ENCODE assay signal across 8 cellular contexts in the genomic region with DNA sequence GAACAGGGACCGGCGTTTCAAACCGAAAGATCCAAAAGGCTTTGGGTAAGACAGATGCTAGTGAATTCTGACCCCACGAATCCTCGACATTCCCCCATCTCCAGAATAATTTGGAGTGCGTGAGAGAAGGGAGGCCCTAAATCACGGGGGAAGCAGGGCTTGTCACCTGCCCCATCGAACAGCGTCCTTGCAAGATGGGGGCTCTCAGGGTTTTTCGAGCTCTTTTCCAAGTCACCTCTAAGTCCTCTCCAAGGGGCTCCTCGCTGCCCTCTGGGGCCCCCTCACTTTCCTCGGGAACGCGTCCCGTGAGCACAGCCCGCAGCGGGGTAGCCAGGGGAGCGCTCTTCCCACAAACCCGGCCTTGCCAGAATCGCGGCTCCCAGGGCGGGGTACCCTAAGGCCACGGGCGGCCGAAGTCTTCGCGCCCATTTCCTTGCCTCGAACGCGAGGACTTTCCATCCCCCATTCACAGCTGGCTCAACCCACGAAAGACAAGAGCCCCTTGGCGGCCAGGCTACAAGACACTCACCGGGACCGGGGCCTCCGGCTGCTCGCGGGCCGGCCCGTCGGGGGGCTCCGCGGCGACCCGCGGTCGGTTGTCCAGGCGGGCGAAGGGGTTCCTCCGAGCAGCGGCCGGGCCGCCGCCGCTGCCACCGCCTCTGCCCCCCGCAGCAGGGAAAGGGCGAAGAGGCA. TPM values are rescaled to one million over a fixed set of nuclear protein-coding genes. Genes with fewer than 3 reads are reported as not detected.
DNase-seq lines count a peak whose midpoint lies in the region; ATAC-seq, FAIRE-seq and TF ChIP-seq lines count a peak whose summit lies in the region.

No MANE protein-coding gene starts in this region.

- H3K4me2 ChIP-seq in OCI-LY3 (ENCODE audit: low read length), result peak overlapping the region; percentile 99

- H3K9ac ChIP-seq in OCI-LY3 (ENCODE audit: low read length), result peak overlapping the region; percentile 94
- H3K9ac ChIP-seq in kidney (ENCODE audit: low read length in 2 of 2), result peak overlapping the region in 1 of 2 donors; percentile 75

- H3K9me3 ChIP-seq in OCI-LY3 (ENCODE audit: insufficient read depth, low read length), result no peaks in the 10 kb centered on the region
- H3K9me3 ChIP-seq in kidney (ENCODE audit: control insufficient read depth in 1 of 2, low read length in 2 of 2), result no peaks in the 10 kb centered on the region

- peak; percentile 63 for DNase-seq in COLO668 (lab: John Stamatoyannopoulos, UW; ENCODE audit: unreplicated experiment)
- peak in 24 of 61 donors; percentile 2 to 65 (median 42) for DNase-seq in caudate nucleus (lab: John Stamatoyannopoulos, UW)
- DNase-seq in kidney, result peak; percentile 83
- DNase-seq in stimulated activated CD4-positive, alpha-beta T cell treated with anti-CD3 and anti-CD28 coated beads, Interleukin-2, amount 100 ng/mL, for 24 hours, result peak; percentile 29 to 39

- peak; percentile 4 for ATAC-seq in GM18520 (IDR thresholded peaks at IDR 0.05; ENCODE audit: unreplicated experiment)
- ATAC-seq in HG03066 (IDR thresholded peaks at IDR 0.05; ENCODE audit: low read depth, unreplicated experiment), result peak; percentile 29
- ATAC-seq in GM18868 (IDR thresholded peaks at IDR 0.05; ENCODE audit: unreplicated experiment), result no peak

- no peaks in the 10 kb centered on the region for H4K20me1 ChIP-seq in OCI-LY3 (ENCODE audit: insufficient read depth, low read length)

- peak overlapping the region; percentile 98 for H3K4me3 ChIP-seq in OCI-LY3 (ENCODE audit: low read length)
- H3K4me3 ChIP-seq in kidney (ENCODE audit: low read length in 2 of 2), result peak overlapping the region; percentile 58 to 88

- peak overlapping the region; percentile 69; the same call in 1 of the 2 replicates for H2AFZ ChIP-seq in OCI-LY3 (ENCODE audit: low read depth, low read length)

- no peak for FAIRE-seq in kidney (lab: Jason Lieb, UNC)

- no peaks in the 10 kb centered on the region for H3K27me3 ChIP-seq in OCI-LY3 (ENCODE audit: low read depth, low read length)

- no peak for TF ChIP-seq CTCF in OCI-LY3 (IDR thresholded peaks at IDR 0.05; ENCODE audit: low read depth, low read length)
- TF ChIP-seq CTCF in kidney (IDR thresholded peaks at IDR 0.05; ENCODE audit: borderline replicate concordance, extremely low read depth, insufficient read depth), result no peak

- H3K4me1 ChIP-seq in OCI-LY3 (ENCODE audit: low read length) (peaks cover 13% of the 10 kb centered on the region), kidney (ENCODE audit: control insufficient read depth in 1 of 2, insufficient read depth in 1 of 2, low read depth in 1 of 2, low read length in 2 of 2) (no peaks in the 10 kb centered on the region)

- intact Hi-C loops in kidney (cut with DNase I), result no loop called here

- H3K36me3 ChIP-seq in OCI-LY3 (replicated peaks; ENCODE audit: low read depth, low read length) (peaks cover 13% of the 10 kb centered on the region), kidney (ENCODE audit: control insufficient read depth in 1 of 2, insufficient read depth in 2 of 2, low read length in 2 of 2) (no peaks in the 10 kb centered on the region)

- peaks cover 20% of the 10 kb centered on the region for H3K79me2 ChIP-seq in OCI-LY3 (ENCODE audit: low read length)

- H3K27ac ChIP-seq in OCI-LY3 (ENCODE audit: low read length), result peak overlapping the region; percentile 39
- H3K27ac ChIP-seq in caudate nucleus (ENCODE audit: low read depth, low read length), result peak overlapping the region; percentile 44
- H3K27ac ChIP-seq in kidney (ENCODE audit: low read depth in 2 of 2, low read length in 2 of 2), result peak overlapping the region; percentile 34 to 57

RNA-seq across cellular contexts. Expression of a gene that starts 0.5 kb away (rescaled TPM):
- 6.8 TPM for total RNA-seq in kidney
- polyA plus RNA-seq in kidney (ENCODE audit: insufficient read depth, low read depth, low replicate concordance), result 8.9 TPM

RNA-seq across cellular contexts. Expression of a gene that starts 45.1 kb away (rescaled TPM):
- 285 TPM for total RNA-seq in kidney
- 83.0 TPM for polyA plus RNA-seq in kidney (ENCODE audit: insufficient read depth, low read depth, low replicate concordance)

RNA-seq across cellular contexts. Expression of a gene that starts 46.0 kb away (rescaled TPM):
- total RNA-seq in kidney, result 60.9 TPM
- 17.5 TPM for polyA plus RNA-seq in kidney (ENCODE audit: insufficient read depth, low read depth, low replicate concordance)

RNA-seq across cellular contexts. Expression of a gene that starts 53.6 kb away (rescaled TPM):
- total RNA-seq in kidney, result 40.8 TPM
- 34.1 TPM for polyA plus RNA-seq in kidney (ENCODE audit: insufficient read depth, low read depth, low replicate concordance)

RNA-seq across cellular contexts. Expression of a gene that starts 54.4 kb away (rescaled TPM):
- 42.5 TPM for total RNA-seq in kidney
- 8.1 TPM for polyA plus RNA-seq in kidney (ENCODE audit: insufficient read depth, low read depth, low replicate concordance)
